23 cellular contexts compared by ENCODE assay signal in the genomic region with DNA sequence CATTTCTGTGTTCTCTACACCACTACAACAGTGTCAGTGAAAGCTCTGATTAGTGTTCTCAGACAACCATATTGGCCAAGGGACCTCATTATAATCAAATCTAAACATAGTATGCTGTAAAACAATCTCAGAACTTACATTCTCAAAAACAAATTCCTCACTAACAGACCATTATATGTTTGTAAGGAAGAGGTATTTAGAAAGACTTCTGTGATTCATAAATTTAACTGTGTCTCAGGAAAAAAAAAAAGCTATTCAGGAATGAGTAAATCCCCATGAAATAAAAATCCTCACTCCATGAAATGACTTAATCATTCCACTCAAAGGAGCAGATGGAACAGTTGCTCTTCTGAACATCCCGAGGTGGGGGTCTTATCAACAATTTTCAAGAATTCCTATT.
DNase-seq lines count a peak whose midpoint lies in the region; ATAC-seq and TF ChIP-seq lines count a peak whose summit lies in the region.
"Had no signal": no experiment of that assay in that cellular context is flagged by ENCODE, and none has a peak within 500 bp of the region (broad histone marks: within the 10 kb centered on the region; RNA-seq: fewer than 3 reads in every experiment).

No MANE protein-coding gene starts in this region.

- H2AFZ ChIP-seq in ACC112 (ENCODE audit: low read length, unreplicated experiment) (peak overlapping the region; percentile 21), osteoblast (ENCODE audit: low read length) (peak overlapping the region; percentile 20)

- H3K27me3 ChIP-seq in ACC112 (ENCODE audit: insufficient read depth, low read length) (no peaks in the 10 kb centered on the region), osteoblast (ENCODE audit: insufficient read depth, low read length) (no peaks in the 10 kb centered on the region)
- H3K27me3 ChIP-seq: BE2C had no signal

- no peaks in the 10 kb centered on the region for H4K20me1 ChIP-seq in osteoblast (ENCODE audit: insufficient read depth, low read length)

- peak overlapping the region; percentile 34 for H3K4me2 ChIP-seq in osteoblast (ENCODE audit: insufficient read depth, low read length)

- H3K36me3 ChIP-seq in ACC112 (ENCODE audit: insufficient read depth, low read length) (no peaks in the 10 kb centered on the region), osteoblast (ENCODE audit: insufficient read depth, low read length) (no peaks in the 10 kb centered on the region)
- H3K36me3 ChIP-seq: BE2C had no signal

- H3K27ac ChIP-seq in ACC112 (ENCODE audit: low read depth, low read length) (no peak overlapping the region), osteoblast (ENCODE audit: low read depth, low read length) (peak overlapping the region; percentile 43), coronary artery (no peak overlapping the region)
- H3K27ac ChIP-seq: 22Rv1 had no signal

- H3K4me3 ChIP-seq in ACC112 (ENCODE audit: low read depth, low read length) (no peak overlapping the region), osteoblast (ENCODE audit: insufficient read depth, low read length) (no peak overlapping the region), coronary artery (no peak overlapping the region)

- DNase-seq in GM04504 (ENCODE audit: low read depth) (peak; percentile 7), amniotic epithelial cell (ENCODE audit: low read depth) (peak; percentile 13), osteoblast (ENCODE audit: insufficient read length, low spot score, missing footprints) (no peak), SKM-1 (lab: John Stamatoyannopoulos, UW; ENCODE audit: unreplicated experiment) (no peak), NCI-H510A (lab: John Stamatoyannopoulos, UW) (no peak), coronary artery (ENCODE audit: low spot score) (no peak)
- DNase-seq: ACHN, BE2C, Calu3, DMS153, DND-41, KG1, MM.1S, NCI-H1694, NCI-H2029 treated with DMSO at 0.1 percent for 48 hours, NCI-H446 treated with DMSO at 0.1 percent for 48 hours, NCI-H526 treated with DMSO at 0.1 percent for 48 hours, Right ventricle myocardium superior, RPMI8226 had no signal

- no peaks in the 10 kb centered on the region for H3K9me3 ChIP-seq in osteoblast (ENCODE audit: low read depth, low read length)
- H3K9me3 ChIP-seq: BE2C had no signal

- TF ChIP-seq CTCF in osteoblast (IDR thresholded peaks at IDR 0.05; ENCODE audit: extremely low read depth, low read depth, low read length) (no peak), coronary artery (IDR thresholded peaks at IDR 0.05) (no peak)

- H3K4me1 ChIP-seq in ACC112 (ENCODE audit: control insufficient read depth, insufficient read depth, low read length, unreplicated experiment) (peaks cover 6% of the 10 kb centered on the region), osteoblast (ENCODE audit: insufficient read depth, low read length) (peaks cover 19% of the 10 kb centered on the region)
- H3K4me1 ChIP-seq: BE2C had no signal

- no peak for ATAC-seq in SK-N-SH treated with all-trans-retinoic acid at 6 μM for 48 hours
- ATAC-seq: HCT116 had no signal

- H3K79me2 ChIP-seq in ACC112 (ENCODE audit: control insufficient read depth, insufficient read depth, low read length, unreplicated experiment) (no peaks in the 10 kb centered on the region), osteoblast (ENCODE audit: insufficient read depth, low read length) (no peaks in the 10 kb centered on the region)

TF ChIP-seq in SK-N-SH treated with all-trans-retinoic acid at 6 μM for 48 hours, 23 proteins besides CTCF, POLR2A, EP300 and RAD21:
- TF ChIP-seq PPARA (CRISPR knock-in tag; IDR thresholded peaks at IDR 0.05; ENCODE audit: borderline replicate concordance): no peak
- no peak for TF ChIP-seq ZFP3 (CRISPR knock-in tag; IDR thresholded peaks at IDR 0.05)
- no peak for TF ChIP-seq CSDC2 (CRISPR knock-in tag; IDR thresholded peaks at IDR 0.05)
- TF ChIP-seq BACH2 (CRISPR knock-in tag; IDR thresholded peaks at IDR 0.05; ENCODE audit: borderline replicate concordance): no peak
- no peak for TF ChIP-seq SNAI2 (CRISPR knock-in tag; IDR thresholded peaks at IDR 0.05)
- no peak for TF ChIP-seq ZNF70 (CRISPR knock-in tag; IDR thresholded peaks at IDR 0.05)
- no peak for TF ChIP-seq ARNTL (CRISPR knock-in tag; IDR thresholded peaks at IDR 0.05; ENCODE audit: borderline replicate concordance, low read depth)
- no peak for TF ChIP-seq RARB (CRISPR knock-in tag; IDR thresholded peaks at IDR 0.05)
- TF ChIP-seq ZNF565 (CRISPR knock-in tag; conservative IDR thresholded peaks at IDR 0.05; ENCODE audit: low read depth): no peak
- TF ChIP-seq POU6F1 (CRISPR knock-in tag; IDR thresholded peaks at IDR 0.05; ENCODE audit: borderline replicate concordance, low read depth): no peak
- TF ChIP-seq ESRRG (CRISPR knock-in tag; IDR thresholded peaks at IDR 0.05): no peak
- TF ChIP-seq, protein P1, sequence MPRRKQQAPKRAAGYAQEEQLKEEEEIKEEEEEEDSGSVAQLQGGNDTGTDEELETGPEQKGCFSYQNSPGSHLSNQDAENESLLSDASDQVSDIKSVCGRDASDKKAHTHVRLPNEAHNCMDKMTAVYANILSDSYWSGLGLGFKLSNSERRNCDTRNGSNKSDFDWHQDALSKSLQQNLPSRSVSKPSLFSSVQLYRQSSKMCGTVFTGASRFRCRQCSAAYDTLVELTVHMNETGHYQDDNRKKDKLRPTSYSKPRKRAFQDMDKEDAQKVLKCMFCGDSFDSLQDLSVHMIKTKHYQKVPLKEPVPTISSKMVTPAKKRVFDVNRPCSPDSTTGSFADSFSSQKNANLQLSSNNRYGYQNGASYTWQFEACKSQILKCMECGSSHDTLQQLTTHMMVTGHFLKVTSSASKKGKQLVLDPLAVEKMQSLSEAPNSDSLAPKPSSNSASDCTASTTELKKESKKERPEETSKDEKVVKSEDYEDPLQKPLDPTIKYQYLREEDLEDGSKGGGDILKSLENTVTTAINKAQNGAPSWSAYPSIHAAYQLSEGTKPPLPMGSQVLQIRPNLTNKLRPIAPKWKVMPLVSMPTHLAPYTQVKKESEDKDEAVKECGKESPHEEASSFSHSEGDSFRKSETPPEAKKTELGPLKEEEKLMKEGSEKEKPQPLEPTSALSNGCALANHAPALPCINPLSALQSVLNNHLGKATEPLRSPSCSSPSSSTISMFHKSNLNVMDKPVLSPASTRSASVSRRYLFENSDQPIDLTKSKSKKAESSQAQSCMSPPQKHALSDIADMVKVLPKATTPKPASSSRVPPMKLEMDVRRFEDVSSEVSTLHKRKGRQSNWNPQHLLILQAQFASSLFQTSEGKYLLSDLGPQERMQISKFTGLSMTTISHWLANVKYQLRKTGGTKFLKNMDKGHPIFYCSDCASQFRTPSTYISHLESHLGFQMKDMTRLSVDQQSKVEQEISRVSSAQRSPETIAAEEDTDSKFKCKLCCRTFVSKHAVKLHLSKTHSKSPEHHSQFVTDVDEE (CRISPR knock-in tag; IDR thresholded peaks at IDR 0.05): no peak
- TF ChIP-seq ZNF8 (CRISPR knock-in tag; IDR thresholded peaks at IDR 0.05): no peak
- TF ChIP-seq ZC3H10 (CRISPR knock-in tag; IDR thresholded peaks at IDR 0.05): no peak
- TF ChIP-seq GLIS3 (CRISPR knock-in tag; IDR thresholded peaks at IDR 0.05): no peak
- TF ChIP-seq OSR1 (CRISPR knock-in tag; IDR thresholded peaks at IDR 0.05): no peak
- TF ChIP-seq CSRNP3 (CRISPR knock-in tag; IDR thresholded peaks at IDR 0.05): no peak
- TF ChIP-seq, protein P2, sequence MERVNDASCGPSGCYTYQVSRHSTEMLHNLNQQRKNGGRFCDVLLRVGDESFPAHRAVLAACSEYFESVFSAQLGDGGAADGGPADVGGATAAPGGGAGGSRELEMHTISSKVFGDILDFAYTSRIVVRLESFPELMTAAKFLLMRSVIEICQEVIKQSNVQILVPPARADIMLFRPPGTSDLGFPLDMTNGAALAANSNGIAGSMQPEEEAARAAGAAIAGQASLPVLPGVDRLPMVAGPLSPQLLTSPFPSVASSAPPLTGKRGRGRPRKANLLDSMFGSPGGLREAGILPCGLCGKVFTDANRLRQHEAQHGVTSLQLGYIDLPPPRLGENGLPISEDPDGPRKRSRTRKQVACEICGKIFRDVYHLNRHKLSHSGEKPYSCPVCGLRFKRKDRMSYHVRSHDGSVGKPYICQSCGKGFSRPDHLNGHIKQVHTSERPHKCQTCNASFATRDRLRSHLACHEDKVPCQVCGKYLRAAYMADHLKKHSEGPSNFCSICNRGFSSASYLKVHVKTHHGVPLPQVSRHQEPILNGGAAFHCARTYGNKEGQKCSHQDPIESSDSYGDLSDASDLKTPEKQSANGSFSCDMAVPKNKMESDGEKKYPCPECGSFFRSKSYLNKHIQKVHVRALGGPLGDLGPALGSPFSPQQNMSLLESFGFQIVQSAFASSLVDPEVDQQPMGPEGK (CRISPR knock-in tag; IDR thresholded peaks at IDR 0.05; ENCODE audit: borderline replicate concordance): no peak

Comparison
In these comparisons a context has a peak if more than half of its experiments do, and no peak if none do; other contexts are left out.
1. DNase-seq: peak in GM04504 (single experiment) and amniotic epithelial cell (single experiment); none in osteoblast (single experiment), SKM-1 (single experiment), NCI-H510A (single experiment) and coronary artery (single experiment).